Comparison of ENCODE assay signal across 1 cellular context in the genomic region with DNA sequence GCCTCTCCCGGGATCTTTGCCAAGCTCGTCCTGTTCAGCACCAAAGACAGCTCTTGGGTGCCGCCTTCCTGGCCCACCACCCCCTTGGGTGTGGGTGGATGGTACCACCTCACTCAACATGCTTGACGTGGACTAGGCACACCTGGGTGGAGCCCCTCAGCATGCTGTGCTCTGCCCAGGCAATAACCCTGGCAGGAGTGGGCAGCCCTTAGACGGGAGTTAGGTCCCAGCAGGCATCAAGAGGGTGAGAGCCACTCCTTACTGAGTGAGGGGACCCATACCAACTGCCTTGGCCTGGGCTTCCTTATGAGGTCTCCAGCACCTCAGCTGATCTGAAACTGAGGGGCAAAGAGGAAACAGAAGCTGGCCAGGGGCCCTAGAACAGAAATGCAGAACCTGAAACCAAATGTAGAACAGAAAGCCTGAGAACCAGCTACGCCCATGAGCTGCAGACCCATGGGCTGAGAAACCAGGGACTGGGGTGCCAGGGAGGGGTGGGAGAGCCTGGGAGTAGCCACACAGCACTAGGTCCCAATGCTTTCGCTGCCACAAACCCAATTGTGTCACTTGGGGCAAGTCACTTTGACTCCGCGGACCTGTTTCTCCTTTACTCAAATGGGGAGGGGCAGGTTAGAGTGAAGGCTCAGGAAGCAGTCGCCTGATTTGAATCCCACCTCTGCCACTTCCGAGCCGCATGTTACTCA.
TF ChIP-seq lines count a peak whose summit lies in the region.

No MANE protein-coding gene starts in this region.

TF ChIP-seq in HepG2, 621 proteins besides CTCF, POLR2A, EP300 and RAD21:
- TF ChIP-seq CBX2 (IDR thresholded peaks at IDR 0.05; ENCODE audit: low read depth, low read length) (no peak), CBX2 (CRISPR knock-in tag; IDR thresholded peaks at IDR 0.05; ENCODE audit: low read depth) (no peak), MIER2 (CRISPR knock-in tag; IDR thresholded peaks at IDR 0.05) (peak; percentile 91), EHMT2 (IDR thresholded peaks at IDR 0.05; ENCODE audit: borderline replicate concordance, low read depth, low read length) (0 out of 2 replicates have a peak, but pooled peaks have one; percentile 50), SKI (IDR thresholded peaks at IDR 0.05; ENCODE audit: partially characterized antibody) (no peak)
- TF ChIP-seq, protein P1, sequence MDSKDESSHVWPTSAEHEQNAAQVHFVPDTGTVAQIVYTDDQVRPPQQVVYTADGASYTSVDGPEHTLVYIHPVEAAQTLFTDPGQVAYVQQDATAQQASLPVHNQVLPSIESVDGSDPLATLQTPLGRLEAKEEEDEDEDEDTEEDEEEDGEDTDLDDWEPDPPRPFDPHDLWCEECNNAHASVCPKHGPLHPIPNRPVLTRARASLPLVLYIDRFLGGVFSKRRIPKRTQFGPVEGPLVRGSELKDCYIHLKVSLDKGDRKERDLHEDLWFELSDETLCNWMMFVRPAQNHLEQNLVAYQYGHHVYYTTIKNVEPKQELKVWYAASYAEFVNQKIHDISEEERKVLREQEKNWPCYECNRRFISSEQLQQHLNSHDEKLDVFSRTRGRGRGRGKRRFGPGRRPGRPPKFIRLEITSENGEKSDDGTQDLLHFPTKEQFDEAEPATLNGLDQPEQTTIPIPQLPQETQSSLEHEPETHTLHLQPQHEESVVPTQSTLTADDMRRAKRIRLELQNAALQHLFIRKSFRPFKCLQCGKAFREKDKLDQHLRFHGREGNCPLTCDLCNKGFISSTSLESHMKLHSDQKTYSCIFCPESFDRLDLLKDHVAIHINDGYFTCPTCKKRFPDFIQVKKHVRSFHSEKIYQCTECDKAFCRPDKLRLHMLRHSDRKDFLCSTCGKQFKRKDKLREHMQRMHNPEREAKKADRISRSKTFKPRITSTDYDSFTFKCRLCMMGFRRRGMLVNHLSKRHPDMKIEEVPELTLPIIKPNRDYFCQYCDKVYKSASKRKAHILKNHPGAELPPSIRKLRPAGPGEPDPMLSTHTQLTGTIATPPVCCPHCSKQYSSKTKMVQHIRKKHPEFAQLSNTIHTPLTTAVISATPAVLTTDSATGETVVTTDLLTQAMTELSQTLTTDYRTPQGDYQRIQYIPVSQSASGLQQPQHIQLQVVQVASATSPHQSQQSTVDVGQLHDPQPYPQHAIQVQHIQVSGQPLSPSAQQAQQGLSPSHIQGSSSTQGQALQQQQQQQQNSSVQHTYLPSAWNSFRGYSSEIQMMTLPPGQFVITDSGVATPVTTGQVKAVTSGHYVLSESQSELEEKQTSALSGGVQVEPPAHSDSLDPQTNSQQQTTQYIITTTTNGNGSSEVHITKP (CRISPR knock-in tag; IDR thresholded peaks at IDR 0.05; ENCODE audit: low read depth) = peak; percentile 43; the same call in 1 of the 2 replicates
- TF ChIP-seq, protein P2, sequence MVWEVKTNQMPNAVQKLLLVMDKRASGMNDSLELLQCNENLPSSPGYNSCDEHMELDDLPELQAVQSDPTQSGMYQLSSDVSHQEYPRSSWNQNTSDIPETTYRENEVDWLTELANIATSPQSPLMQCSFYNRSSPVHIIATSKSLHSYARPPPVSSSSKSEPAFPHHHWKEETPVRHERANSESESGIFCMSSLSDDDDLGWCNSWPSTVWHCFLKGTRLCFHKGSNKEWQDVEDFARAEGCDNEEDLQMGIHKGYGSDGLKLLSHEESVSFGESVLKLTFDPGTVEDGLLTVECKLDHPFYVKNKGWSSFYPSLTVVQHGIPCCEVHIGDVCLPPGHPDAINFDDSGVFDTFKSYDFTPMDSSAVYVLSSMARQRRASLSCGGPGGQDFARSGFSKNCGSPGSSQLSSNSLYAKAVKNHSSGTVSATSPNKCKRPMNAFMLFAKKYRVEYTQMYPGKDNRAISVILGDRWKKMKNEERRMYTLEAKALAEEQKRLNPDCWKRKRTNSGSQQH (CRISPR knock-in tag; IDR thresholded peaks at IDR 0.05; ENCODE audit: low read depth) = no peak
- TF ChIP-seq, protein P3, sequence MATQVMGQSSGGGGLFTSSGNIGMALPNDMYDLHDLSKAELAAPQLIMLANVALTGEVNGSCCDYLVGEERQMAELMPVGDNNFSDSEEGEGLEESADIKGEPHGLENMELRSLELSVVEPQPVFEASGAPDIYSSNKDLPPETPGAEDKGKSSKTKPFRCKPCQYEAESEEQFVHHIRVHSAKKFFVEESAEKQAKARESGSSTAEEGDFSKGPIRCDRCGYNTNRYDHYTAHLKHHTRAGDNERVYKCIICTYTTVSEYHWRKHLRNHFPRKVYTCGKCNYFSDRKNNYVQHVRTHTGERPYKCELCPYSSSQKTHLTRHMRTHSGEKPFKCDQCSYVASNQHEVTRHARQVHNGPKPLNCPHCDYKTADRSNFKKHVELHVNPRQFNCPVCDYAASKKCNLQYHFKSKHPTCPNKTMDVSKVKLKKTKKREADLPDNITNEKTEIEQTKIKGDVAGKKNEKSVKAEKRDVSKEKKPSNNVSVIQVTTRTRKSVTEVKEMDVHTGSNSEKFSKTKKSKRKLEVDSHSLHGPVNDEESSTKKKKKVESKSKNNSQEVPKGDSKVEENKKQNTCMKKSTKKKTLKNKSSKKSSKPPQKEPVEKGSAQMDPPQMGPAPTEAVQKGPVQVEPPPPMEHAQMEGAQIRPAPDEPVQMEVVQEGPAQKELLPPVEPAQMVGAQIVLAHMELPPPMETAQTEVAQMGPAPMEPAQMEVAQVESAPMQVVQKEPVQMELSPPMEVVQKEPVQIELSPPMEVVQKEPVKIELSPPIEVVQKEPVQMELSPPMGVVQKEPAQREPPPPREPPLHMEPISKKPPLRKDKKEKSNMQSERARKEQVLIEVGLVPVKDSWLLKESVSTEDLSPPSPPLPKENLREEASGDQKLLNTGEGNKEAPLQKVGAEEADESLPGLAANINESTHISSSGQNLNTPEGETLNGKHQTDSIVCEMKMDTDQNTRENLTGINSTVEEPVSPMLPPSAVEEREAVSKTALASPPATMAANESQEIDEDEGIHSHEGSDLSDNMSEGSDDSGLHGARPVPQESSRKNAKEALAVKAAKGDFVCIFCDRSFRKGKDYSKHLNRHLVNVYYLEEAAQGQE (IDR thresholded peaks at IDR 0.05; ENCODE audit: borderline replicate concordance in 1 of 2, low read depth in 1 of 2, low read length in 2 of 2) = peak; percentile 60 to 90
